1 cellular context compared by ENCODE assay signal in the genomic region with DNA sequence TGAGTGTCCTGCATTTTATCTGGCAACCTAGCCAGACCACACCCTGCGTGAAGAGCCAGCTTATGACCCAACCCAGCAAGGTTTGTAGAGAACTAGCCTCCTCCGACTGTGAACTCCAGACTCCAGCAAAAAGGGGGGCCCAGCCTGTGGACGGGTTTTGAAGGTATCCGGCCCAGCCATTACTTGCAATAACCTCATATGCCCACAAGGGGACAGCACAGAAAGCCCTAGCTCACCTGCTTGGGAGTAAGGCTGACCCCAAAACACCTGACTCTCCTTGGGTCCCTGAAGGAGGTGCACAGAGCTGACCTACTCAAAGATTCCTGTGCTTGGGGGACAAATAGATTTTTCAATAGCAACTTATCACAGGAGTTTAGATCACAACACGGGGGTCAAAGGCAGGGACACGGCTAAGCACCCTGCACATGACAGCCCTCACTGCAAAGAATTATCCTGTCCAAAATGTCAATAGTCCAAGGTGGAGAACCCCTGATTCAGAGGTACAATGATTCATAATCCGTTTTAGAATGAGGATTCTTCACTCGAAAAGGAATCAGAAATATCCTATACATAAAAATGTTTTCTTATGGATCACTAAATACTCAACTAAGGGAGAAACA.
TF ChIP-seq lines count a peak whose summit lies in the region.

No MANE protein-coding gene starts in this region.

TF ChIP-seq in A549, 52 proteins besides CTCF, POLR2A, EP300 and RAD21 (continued from another document):
- TF ChIP-seq EHF (CRISPR knock-in tag; IDR thresholded peaks at IDR 0.05): no peak
- TF ChIP-seq BHLHE40 (IDR thresholded peaks at IDR 0.05; ENCODE audit: low read depth, low read length): no peak
- no peak for TF ChIP-seq CBX8 (IDR thresholded peaks at IDR 0.05)
- TF ChIP-seq, protein P1, sequence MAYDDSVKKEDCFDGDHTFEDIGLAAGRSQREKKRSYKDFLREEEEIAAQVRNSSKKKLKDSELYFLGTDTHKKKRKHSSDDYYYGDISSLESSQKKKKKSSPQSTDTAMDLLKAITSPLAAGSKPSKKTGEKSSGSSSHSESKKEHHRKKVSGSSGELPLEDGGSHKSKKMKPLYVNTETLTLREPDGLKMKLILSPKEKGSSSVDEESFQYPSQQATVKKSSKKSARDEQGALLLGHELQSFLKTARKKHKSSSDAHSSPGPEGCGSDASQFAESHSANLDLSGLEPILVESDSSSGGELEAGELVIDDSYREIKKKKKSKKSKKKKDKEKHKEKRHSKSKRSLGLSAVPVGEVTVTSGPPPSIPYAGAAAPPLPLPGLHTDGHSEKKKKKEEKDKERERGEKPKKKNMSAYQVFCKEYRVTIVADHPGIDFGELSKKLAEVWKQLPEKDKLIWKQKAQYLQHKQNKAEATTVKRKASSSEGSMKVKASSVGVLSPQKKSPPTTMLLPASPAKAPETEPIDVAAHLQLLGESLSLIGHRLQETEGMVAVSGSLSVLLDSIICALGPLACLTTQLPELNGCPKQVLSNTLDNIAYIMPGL (CRISPR knock-in tag; IDR thresholded peaks at IDR 0.05; ENCODE audit: borderline replicate concordance): no peak
- TF ChIP-seq MAFK (IDR thresholded peaks at IDR 0.05; ENCODE audit: partially characterized antibody): no peak
- no peak for TF ChIP-seq SREBF2 (IDR thresholded peaks at IDR 0.05)
- TF ChIP-seq ZFP36 (IDR thresholded peaks at IDR 0.05; ENCODE audit: borderline replicate concordance, partially characterized antibody): no peak
- TF ChIP-seq, protein P2, sequence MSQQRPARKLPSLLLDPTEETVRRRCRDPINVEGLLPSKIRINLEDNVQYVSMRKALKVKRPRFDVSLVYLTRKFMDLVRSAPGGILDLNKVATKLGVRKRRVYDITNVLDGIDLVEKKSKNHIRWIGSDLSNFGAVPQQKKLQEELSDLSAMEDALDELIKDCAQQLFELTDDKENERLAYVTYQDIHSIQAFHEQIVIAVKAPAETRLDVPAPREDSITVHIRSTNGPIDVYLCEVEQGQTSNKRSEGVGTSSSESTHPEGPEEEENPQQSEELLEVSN (IDR thresholded peaks at IDR 0.05; ENCODE audit: borderline replicate concordance, low read depth): no peak
- TF ChIP-seq JUNB (IDR thresholded peaks at IDR 0.05): no peak
- TF ChIP-seq CEBPB (IDR thresholded peaks at IDR 0.05): no peak
- TF ChIP-seq, protein P3, sequence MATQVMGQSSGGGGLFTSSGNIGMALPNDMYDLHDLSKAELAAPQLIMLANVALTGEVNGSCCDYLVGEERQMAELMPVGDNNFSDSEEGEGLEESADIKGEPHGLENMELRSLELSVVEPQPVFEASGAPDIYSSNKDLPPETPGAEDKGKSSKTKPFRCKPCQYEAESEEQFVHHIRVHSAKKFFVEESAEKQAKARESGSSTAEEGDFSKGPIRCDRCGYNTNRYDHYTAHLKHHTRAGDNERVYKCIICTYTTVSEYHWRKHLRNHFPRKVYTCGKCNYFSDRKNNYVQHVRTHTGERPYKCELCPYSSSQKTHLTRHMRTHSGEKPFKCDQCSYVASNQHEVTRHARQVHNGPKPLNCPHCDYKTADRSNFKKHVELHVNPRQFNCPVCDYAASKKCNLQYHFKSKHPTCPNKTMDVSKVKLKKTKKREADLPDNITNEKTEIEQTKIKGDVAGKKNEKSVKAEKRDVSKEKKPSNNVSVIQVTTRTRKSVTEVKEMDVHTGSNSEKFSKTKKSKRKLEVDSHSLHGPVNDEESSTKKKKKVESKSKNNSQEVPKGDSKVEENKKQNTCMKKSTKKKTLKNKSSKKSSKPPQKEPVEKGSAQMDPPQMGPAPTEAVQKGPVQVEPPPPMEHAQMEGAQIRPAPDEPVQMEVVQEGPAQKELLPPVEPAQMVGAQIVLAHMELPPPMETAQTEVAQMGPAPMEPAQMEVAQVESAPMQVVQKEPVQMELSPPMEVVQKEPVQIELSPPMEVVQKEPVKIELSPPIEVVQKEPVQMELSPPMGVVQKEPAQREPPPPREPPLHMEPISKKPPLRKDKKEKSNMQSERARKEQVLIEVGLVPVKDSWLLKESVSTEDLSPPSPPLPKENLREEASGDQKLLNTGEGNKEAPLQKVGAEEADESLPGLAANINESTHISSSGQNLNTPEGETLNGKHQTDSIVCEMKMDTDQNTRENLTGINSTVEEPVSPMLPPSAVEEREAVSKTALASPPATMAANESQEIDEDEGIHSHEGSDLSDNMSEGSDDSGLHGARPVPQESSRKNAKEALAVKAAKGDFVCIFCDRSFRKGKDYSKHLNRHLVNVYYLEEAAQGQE (IDR thresholded peaks at IDR 0.05): no peak
- no peak for TF ChIP-seq ESRRA (IDR thresholded peaks at IDR 0.05; ENCODE audit: borderline replicate concordance, low read length)
- TF ChIP-seq, protein P4, sequence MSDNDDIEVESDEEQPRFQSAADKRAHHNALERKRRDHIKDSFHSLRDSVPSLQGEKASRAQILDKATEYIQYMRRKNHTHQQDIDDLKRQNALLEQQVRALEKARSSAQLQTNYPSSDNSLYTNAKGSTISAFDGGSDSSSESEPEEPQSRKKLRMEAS (IDR thresholded peaks at IDR 0.05): no peak
- TF ChIP-seq CHD2 (IDR thresholded peaks at IDR 0.05; ENCODE audit: low read length, partially characterized antibody): no peak
- TF ChIP-seq SMC3 (IDR thresholded peaks at IDR 0.05): no peak
- TF ChIP-seq, protein P5, sequence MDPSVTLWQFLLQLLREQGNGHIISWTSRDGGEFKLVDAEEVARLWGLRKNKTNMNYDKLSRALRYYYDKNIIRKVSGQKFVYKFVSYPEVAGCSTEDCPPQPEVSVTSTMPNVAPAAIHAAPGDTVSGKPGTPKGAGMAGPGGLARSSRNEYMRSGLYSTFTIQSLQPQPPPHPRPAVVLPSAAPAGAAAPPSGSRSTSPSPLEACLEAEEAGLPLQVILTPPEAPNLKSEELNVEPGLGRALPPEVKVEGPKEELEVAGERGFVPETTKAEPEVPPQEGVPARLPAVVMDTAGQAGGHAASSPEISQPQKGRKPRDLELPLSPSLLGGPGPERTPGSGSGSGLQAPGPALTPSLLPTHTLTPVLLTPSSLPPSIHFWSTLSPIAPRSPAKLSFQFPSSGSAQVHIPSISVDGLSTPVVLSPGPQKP (IDR thresholded peaks at IDR 0.05; ENCODE audit: low read depth, low read length): no peak
TF ChIP-seq in A549: peak in this region for 0.
